Comparison of ENCODE assay signal across 9 cellular contexts in genomic region chr6:35973670-35974222, GRCh38. TPM values are rescaled to one million over a fixed set of nuclear protein-coding genes. Genes with fewer than 3 reads are reported as not detected.
DNase-seq lines count a peak whose midpoint lies in the region; ATAC-seq lines count a peak whose summit lies in the region.
"Had no signal": no experiment of that assay in that cellular context is flagged by ENCODE, and none has a peak within 500 bp of the region (broad histone marks: within the 10 kb centered on the region; RNA-seq: fewer than 3 reads in every experiment).

No MANE protein-coding gene starts in this region.

- no peaks in the 10 kb centered on the region for H3K36me3 Mint-ChIP-seq in activated CD8-positive, alpha-beta memory T cell treated with anti-CD3 and anti-CD28 coated beads, Interleukin-2, amount 10 ng/mL, durations not matched to agents 7 days and 5 days
- H3K36me3 Mint-ChIP-seq in T-helper 2 cell treated with Interferon-gamma antibody and Interleukin-4, amounts not matched to agents 5 μg/mL and 100 μg/mL, for 36 hours (ENCODE audit: low read depth) = no peaks in the 10 kb centered on the region

- no peak overlapping the region for H3K4me3 Mint-ChIP-seq in activated CD8-positive, alpha-beta memory T cell treated with anti-CD3 and anti-CD28 coated beads, Interleukin-2, amount 10 ng/mL, durations not matched to agents 7 days and 5 days
- H3K4me3 Mint-ChIP-seq in T-helper 2 cell treated with Interferon-gamma antibody and Interleukin-4, amounts not matched to agents 5 μg/mL and 100 μg/mL, for 36 hours = no peak overlapping the region

- CTCF ChIA-PET in activated CD8-positive, alpha-beta memory T cell treated with anti-CD3 and anti-CD28 coated beads, Interleukin-2, amount 10 ng/mL, durations not matched to agents 7 days and 5 days (lab: Charles Lee) = interaction anchor here (1.4 kb wide), 1 partner anchor 54 kb away, joined by 3 read pairs; the partner anchor contains the start of gene MAPK14

- H3K27ac Mint-ChIP-seq in activated CD8-positive, alpha-beta memory T cell treated with anti-CD3 and anti-CD28 coated beads, Interleukin-2, amount 10 ng/mL, durations not matched to agents 7 days and 5 days = peak overlapping the region; percentile 1
- H3K27ac Mint-ChIP-seq in T-helper 2 cell treated with Interferon-gamma antibody and Interleukin-4, amounts not matched to agents 5 μg/mL and 100 μg/mL, for 36 hours = no peak overlapping the region

- peak; percentile 98 for ATAC-seq in activated CD8-positive, alpha-beta memory T cell treated with anti-CD3 and anti-CD28 coated beads, Interleukin-2, amount 10 ng/mL, durations not matched to agents 7 days and 5 days
- ATAC-seq in HG02852 (IDR thresholded peaks at IDR 0.05; ENCODE audit: unreplicated experiment) = peak; percentile 56

- H3K4me1 Mint-ChIP-seq in activated CD8-positive, alpha-beta memory T cell treated with anti-CD3 and anti-CD28 coated beads, Interleukin-2, amount 10 ng/mL, durations not matched to agents 7 days and 5 days = peaks cover 12% of the 10 kb centered on the region
- H3K4me1 Mint-ChIP-seq in T-helper 2 cell treated with Interferon-gamma antibody and Interleukin-4, amounts not matched to agents 5 μg/mL and 100 μg/mL, for 36 hours (ENCODE audit: low read depth) = peaks cover 5% of the 10 kb centered on the region

- H3K27ac ChIP-seq in caudate nucleus (ENCODE audit: low read depth, low read length) = no peak overlapping the region

- H3K27me3 Mint-ChIP-seq in activated CD8-positive, alpha-beta memory T cell treated with anti-CD3 and anti-CD28 coated beads, Interleukin-2, amount 10 ng/mL, durations not matched to agents 7 days and 5 days = no peaks in the 10 kb centered on the region
- H3K27me3 Mint-ChIP-seq in T-helper 2 cell treated with Interferon-gamma antibody and Interleukin-4, amounts not matched to agents 5 μg/mL and 100 μg/mL, for 36 hours (ENCODE audit: low read depth) = no peaks in the 10 kb centered on the region

- H3K9me3 Mint-ChIP-seq in activated CD8-positive, alpha-beta memory T cell treated with anti-CD3 and anti-CD28 coated beads, Interleukin-2, amount 10 ng/mL, durations not matched to agents 7 days and 5 days (ENCODE audit: low read depth) = no peaks in the 10 kb centered on the region
- H3K9me3 Mint-ChIP-seq in T-helper 2 cell treated with Interferon-gamma antibody and Interleukin-4, amounts not matched to agents 5 μg/mL and 100 μg/mL, for 36 hours = no peaks in the 10 kb centered on the region

- DNase-seq in activated CD8-positive, alpha-beta memory T cell treated with anti-CD3 and anti-CD28 coated beads, Interleukin-2, amount 10 ng/mL, durations not matched to agents 7 days and 5 days = peak; percentile 80
- no peak for DNase-seq in activated CD8-positive, alpha-beta memory T cell treated with anti-CD3 and anti-CD28 coated beads for 24 hours
- peak; percentile 68 for DNase-seq in T-helper 2 cell treated with Interferon-gamma antibody and Interleukin-4, amounts not matched to agents 5 μg/mL and 100 μg/mL, for 36 hours (ENCODE audit: low spot score)
- peak; percentile 7 to 40 (median 19) for DNase-seq in stimulated activated CD4-positive, alpha-beta T cell treated with anti-CD3 and anti-CD28 coated beads, TNF-alpha, amount 100 ng/mL, for 48 hours (ENCODE audit: low read depth in 3 of 3)
- DNase-seq in caudate nucleus (lab: John Stamatoyannopoulos, UW) (no peak), NCI-H1694 treated with DMSO at 0.1 percent for 48 hours (lab: John Stamatoyannopoulos, UW) (no peak), AG20443 (ENCODE audit: low spot score) (no peak)
- DNase-seq: anterior cingulate cortex had no signal

RNA-seq across cellular contexts. Expression of gene SLC26A8, which starts 50.7 kb away (rescaled TPM):
- not detected for total RNA-seq in activated CD8-positive, alpha-beta memory T cell treated with anti-CD3 and anti-CD28 coated beads, Interleukin-2, amount 10 ng/mL, durations not matched to agents 7 days and 5 days

RNA-seq across cellular contexts. Expression of gene SRPK1, which starts 52.8 kb away (rescaled TPM):
- 100 to 1,000 TPM in 1 of 2 experiments, 10 to 100 TPM in 1; 88.2 to 101 TPM for total RNA-seq in activated CD8-positive, alpha-beta memory T cell treated with anti-CD3 and anti-CD28 coated beads, Interleukin-2, amount 10 ng/mL, durations not matched to agents 7 days and 5 days

RNA-seq across cellular contexts. Expression of gene MAPK14, which starts 53.9 kb away (rescaled TPM):
- 10 to 100 TPM; 52.8 to 65.7 TPM for total RNA-seq in activated CD8-positive, alpha-beta memory T cell treated with anti-CD3 and anti-CD28 coated beads, Interleukin-2, amount 10 ng/mL, durations not matched to agents 7 days and 5 days

Comparison
In these comparisons a context has a peak if more than half of its experiments do, and no peak if none do; other contexts are left out.
1. DNase-seq: peak in activated CD8-positive, alpha-beta memory T cell treated with anti-CD3 and anti-CD28 coated beads, Interleukin-2, amount 10 ng/mL, durations not matched to agents 7 days and 5 days (single experiment), T-helper 2 cell treated with Interferon-gamma antibody and Interleukin-4, amounts not matched to agents 5 μg/mL and 100 μg/mL, for 36 hours (single experiment) and stimulated activated CD4-positive, alpha-beta T cell treated with anti-CD3 and anti-CD28 coated beads, TNF-alpha, amount 100 ng/mL, for 48 hours (3 of 3); none in activated CD8-positive, alpha-beta memory T cell treated with anti-CD3 and anti-CD28 coated beads for 24 hours (single experiment), caudate nucleus (0 of 61), NCI-H1694 treated with DMSO at 0.1 percent for 48 hours (single experiment) and AG20443 (single experiment).